Comparison of ENCODE assay signal across 9 cellular contexts in genomic region chr2:101305492-101306123, GRCh38. TPM values are rescaled to one million over a fixed set of nuclear protein-coding genes. Genes with fewer than 3 reads are reported as not detected.
DNase-seq lines count a peak whose midpoint lies in the region; ATAC-seq and TF ChIP-seq lines count a peak whose summit lies in the region.
"Had no signal": no experiment of that assay in that cellular context is flagged by ENCODE, and none has a peak within 500 bp of the region (broad histone marks: within the 10 kb centered on the region; RNA-seq: fewer than 3 reads in every experiment).

No MANE protein-coding gene starts in this region.

- H3K36me3 ChIP-seq in A673 (ENCODE audit: insufficient read depth, low read length, poor library complexity, severe bottlenecking) (peaks cover 3% of the 10 kb centered on the region), brain microvascular endothelial cell (replicated peaks) (no peaks in the 10 kb centered on the region)

- no TSS peak for BruUV-seq in A673 (replicated peaks; lab: Mats Ljungman, UMichigan)

- no peaks in the 10 kb centered on the region for H3K9me3 ChIP-seq in A673 (ENCODE audit: low read depth, low read length, poor library complexity, severe bottlenecking)

- CTCF ChIA-PET in A673 (lab: Charles Lee) = no interaction called here

- ATAC-seq in HG02973 (IDR thresholded peaks at IDR 0.05; ENCODE audit: unreplicated experiment) (no peak), HG03378 (IDR thresholded peaks at IDR 0.05; ENCODE audit: unreplicated experiment) (no peak)
- ATAC-seq: Panc1 had no signal

- DNase-seq in A673 (ENCODE audit: low spot score) (no peak), KBM-7 (peak; percentile 21), brain microvascular endothelial cell (peak; percentile 65), lung microvascular endothelial cell (ENCODE audit: low read depth in 2 of 2) (peak; percentile 14 to 77), HuH-7.5 (ENCODE audit: low spot score) (no peak), NCI-H1048 (lab: John Stamatoyannopoulos, UW) (no peak)

- in situ Hi-C loops in KBM-7 (cut with MboI; ENCODE audit: low pct_unique_long_range_greater_than_20kb, low sequenced_read_pairs) = no loop called here
- in situ Hi-C loops in brain microvascular endothelial cell (cut with HindIII; ENCODE audit: low pct_ligation_motif_present, low sequenced_read_pairs) = no loop called here

- no peak overlapping the region for H3K27ac ChIP-seq in A673 (ENCODE audit: low read depth, low read length, poor library complexity, severe bottlenecking)
- H3K27ac ChIP-seq in brain microvascular endothelial cell = peak overlapping the region; percentile 29

- TF ChIP-seq CTCF in A673 (conservative IDR thresholded peaks at IDR 0.05; ENCODE audit: low read depth, low read length) (no peak), brain microvascular endothelial cell (IDR thresholded peaks at IDR 0.05; ENCODE audit: low read depth, low read length, missing control alignments) (no peak)

- H3K27me3 ChIP-seq in A673 (replicated peaks; ENCODE audit: insufficient read depth, low read depth, low read length, poor library complexity) (no peaks in the 10 kb centered on the region), brain microvascular endothelial cell (replicated peaks) (no peaks in the 10 kb centered on the region)

- H3K4me1 ChIP-seq in A673 (ENCODE audit: insufficient read depth, low read length, poor library complexity, severe bottlenecking) = peaks cover 17% of the 10 kb centered on the region

- peak overlapping the region; percentile 6 for H3K4me3 ChIP-seq in A673 (ENCODE audit: low read depth, low read length, poor library complexity, severe bottlenecking)
- no peak overlapping the region for H3K4me3 ChIP-seq in brain microvascular endothelial cell (ENCODE audit: low read depth, low read length)

- POLR2A ChIA-PET in A673 (lab: Charles Lee; ENCODE audit: low non-redundant PET) = no interaction called here

- intact Hi-C loops in A673 (cut with micrococcal nuclease; ENCODE audit: unreplicated experiment) = no loop called here

RNA-seq across cellular contexts. Expression of gene RNF149, which starts 2.9 kb away (rescaled TPM):
- 26.8 and 27.1 TPM in 2 replicates for total RNA-seq in A673 (2021)
- total RNA-seq in lung microvascular endothelial cell = 29.0 and 34.3 TPM in 2 replicates

RNA-seq across cellular contexts. Expression of gene CNOT11, which starts 52.9 kb away (rescaled TPM):
- total RNA-seq in A673 (2021) = 51.7 and 53.7 TPM in 2 replicates
- total RNA-seq in lung microvascular endothelial cell = 12.9 and 15.7 TPM in 2 replicates

Comparison
In these comparisons a context has a peak if more than half of its experiments do, and no peak if none do; other contexts are left out.
1. DNase-seq: peak in KBM-7 (single experiment), brain microvascular endothelial cell (single experiment) and lung microvascular endothelial cell (2 of 2); none in A673 (single experiment), HuH-7.5 (single experiment) and NCI-H1048 (single experiment).